9 cellular contexts compared by ENCODE assay signal in the genomic region with DNA sequence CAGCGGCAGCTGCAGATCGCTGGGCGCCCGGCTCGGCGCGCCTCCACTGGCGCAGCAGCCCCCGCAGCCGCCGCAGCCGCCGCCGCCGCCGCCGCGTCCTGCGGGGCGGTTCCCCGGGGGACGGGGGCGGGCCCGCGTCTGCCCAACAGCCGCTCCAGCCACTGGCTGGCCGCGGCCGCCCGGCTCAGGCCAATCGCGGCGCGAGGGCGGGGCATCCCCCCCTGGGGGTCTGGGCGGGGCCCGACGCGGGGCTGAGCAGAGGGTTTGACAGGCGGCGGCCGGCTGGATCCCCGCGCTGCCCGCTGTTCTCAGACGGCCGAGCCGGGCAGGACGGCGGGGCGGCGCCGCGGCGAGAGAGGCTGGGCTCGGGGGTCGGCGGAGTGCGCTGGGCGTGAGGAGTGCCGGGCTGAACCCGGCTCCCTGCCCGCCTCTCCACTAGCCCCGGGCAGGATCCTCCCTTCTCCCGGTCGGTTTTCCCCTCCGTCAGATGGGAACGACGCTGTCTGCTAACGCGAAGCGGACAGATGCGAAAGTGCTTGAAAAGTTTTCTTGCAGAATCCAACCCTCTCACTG. TPM values are rescaled to one million over a fixed set of nuclear protein-coding genes. Genes with fewer than 3 reads are reported as not detected.
DNase-seq lines count a peak whose midpoint lies in the region; ATAC-seq lines count a peak whose summit lies in the region.
"Had no signal": no experiment of that assay in that cellular context is flagged by ENCODE, and none has a peak within 500 bp of the region (broad histone marks: within the 10 kb centered on the region; RNA-seq: fewer than 3 reads in every experiment).

A gene (minus strand): TSS at position 56 of the 573 bp plus-strand sequence. CDS start 1,100 bp downstream, outside the sequence.

- intact Hi-C loops in CD4-positive, alpha-beta memory T cell (cut with micrococcal nuclease), result no loop called here

- H3K36me3 ChIP-seq in CD4-positive, alpha-beta memory T cell (ENCODE audit: insufficient read depth, low read length), result no peaks in the 10 kb centered on the region
- no peaks in the 10 kb centered on the region for H3K36me3 ChIP-seq in muscle layer of duodenum (ENCODE audit: control insufficient read depth in 1 of 2, insufficient read depth in 2 of 2, low read length in 2 of 2)

- ATAC-seq in GM19372 (IDR thresholded peaks at IDR 0.05; ENCODE audit: low read depth, unreplicated experiment), result peak; percentile 92
- peak; percentile 90 for ATAC-seq in HG03442 (IDR thresholded peaks at IDR 0.05; ENCODE audit: unreplicated experiment)
- peak; percentile 98 to 99 for ATAC-seq in stimulated activated naive B cell treated with anti-CD40 and anti-IgM and Interleukin-4, amounts not matched to agents 10 μg/mL and 1 μg/mL and 100 μg/mL, for 72 hours (replicated peaks)

- peaks cover 0 to 7% (median 0%) of the 10 kb centered on the region in 4 donors for H3K4me1 Mint-ChIP-seq in CD4-positive, alpha-beta memory T cell
- peaks cover 0 to 1% of the 10 kb centered on the region in 2 donors for H3K4me1 Mint-ChIP-seq in stimulated activated naive B cell treated with anti-CD40 and anti-IgM and Interleukin-4, amounts not matched to agents 10 μg/mL and 1 μg/mL and 100 μg/mL, for 72 hours

- POLR2A ChIA-PET in CD4-positive, alpha-beta memory T cell (lab: Charles Lee; ENCODE audit: partially characterized antibody), result no interaction called here

- H3K4me3 Mint-ChIP-seq in CD4-positive, alpha-beta memory T cell, result peak within 1 kb of the TSS; percentile 46 to 78 (median 75)
- peak within 1 kb of the TSS; percentile 67 to 76 for H3K4me3 Mint-ChIP-seq in stimulated activated naive B cell treated with anti-CD40 and anti-IgM and Interleukin-4, amounts not matched to agents 10 μg/mL and 1 μg/mL and 100 μg/mL, for 72 hours

- H3K27me3 ChIP-seq in CD4-positive, alpha-beta memory T cell (ENCODE audit: insufficient read depth, low read length), result peaks cover 17% of the 10 kb centered on the region
- peaks cover 7% of the 10 kb centered on the region for H3K27me3 ChIP-seq in muscle layer of duodenum (ENCODE audit: low read depth, low read length)

- H3K4me3 ChIP-seq in CD4-positive, alpha-beta memory T cell (ENCODE audit: low read length in 2 of 2), result no peak within 1 kb of the TSS
- H3K4me3 ChIP-seq in muscle layer of duodenum (ENCODE audit: low read depth in 1 of 2, low read length in 2 of 2), result peak within 1 kb of the TSS; percentile 66 to 75

- H3K9me3 ChIP-seq in CD4-positive, alpha-beta memory T cell (ENCODE audit: control insufficient read depth in 1 of 2, low read length in 2 of 2), result no peaks in the 10 kb centered on the region
- H3K9me3 ChIP-seq in muscle layer of duodenum (ENCODE audit: control insufficient read depth in 1 of 2, low read length in 2 of 2), result no peaks in the 10 kb centered on the region

- H3K27ac ChIP-seq in CD4-positive, alpha-beta memory T cell (ENCODE audit: low read depth, low read length), result no peak within 1 kb of the TSS
- H3K27ac ChIP-seq in muscle layer of duodenum (ENCODE audit: low read length), result no peak within 1 kb of the TSS

- peaks cover 9% of the 10 kb centered on the region for H3K4me1 ChIP-seq in CD4-positive, alpha-beta memory T cell (ENCODE audit: insufficient read depth, low read length)
- H3K4me1 ChIP-seq in muscle layer of duodenum (ENCODE audit: control insufficient read depth in 1 of 2, insufficient read depth in 2 of 2, low read length in 2 of 2), result peaks cover 5 to 17% of the 10 kb centered on the region in 2 donors

- peaks cover 2 to 16% (median 9%) of the 10 kb centered on the region in 8 donors for H3K9me3 Mint-ChIP-seq in CD4-positive, alpha-beta memory T cell
- H3K9me3 Mint-ChIP-seq in stimulated activated naive B cell treated with anti-CD40 and anti-IgM and Interleukin-4, amounts not matched to agents 10 μg/mL and 1 μg/mL and 100 μg/mL, for 72 hours, result peaks cover 13 to 14% of the 10 kb centered on the region in 2 donors

- CTCF ChIA-PET in CD4-positive, alpha-beta memory T cell (lab: Charles Lee; ENCODE audit: partially characterized antibody), result no interaction called here

- H3K27me3 Mint-ChIP-seq in CD4-positive, alpha-beta memory T cell, result peaks cover 39 to 52% of the 10 kb centered on the region in 2 donors
- peaks cover 42 to 73% of the 10 kb centered on the region in 2 donors for H3K27me3 Mint-ChIP-seq in stimulated activated naive B cell treated with anti-CD40 and anti-IgM and Interleukin-4, amounts not matched to agents 10 μg/mL and 1 μg/mL and 100 μg/mL, for 72 hours

- no peak within 1 kb of the TSS for H3K27ac Mint-ChIP-seq in CD4-positive, alpha-beta memory T cell
- no peak within 1 kb of the TSS for H3K27ac Mint-ChIP-seq in stimulated activated naive B cell treated with anti-CD40 and anti-IgM and Interleukin-4, amounts not matched to agents 10 μg/mL and 1 μg/mL and 100 μg/mL, for 72 hours

- peaks cover 0 to 5% of the 10 kb centered on the region in 2 donors for H3K36me3 Mint-ChIP-seq in CD4-positive, alpha-beta memory T cell
- peaks cover 4 to 14% of the 10 kb centered on the region in 2 donors for H3K36me3 Mint-ChIP-seq in stimulated activated naive B cell treated with anti-CD40 and anti-IgM and Interleukin-4, amounts not matched to agents 10 μg/mL and 1 μg/mL and 100 μg/mL, for 72 hours

- peak in 3 of 5 donors; percentile 2 to 13 (median 8) for DNase-seq in CD4-positive, alpha-beta memory T cell
- DNase-seq in NCI-H510A treated with DMSO at 0.1 percent for 48 hours (lab: John Stamatoyannopoulos, UW) (peak; percentile 75), fibroblast of gingiva (ENCODE audit: low read depth) (peak; percentile 91)
- DNase-seq in activated T-cell treated with anti-CD3 and anti-CD28 coated beads, Interleukin-2, amount 50 U/mL, for 1 hour, result peak; percentile 49
- DNase-seq in stimulated activated naive B cell treated with anti-CD40 and anti-IgM and Interleukin-4, amounts not matched to agents 10 μg/mL and 1 μg/mL and 100 μg/mL, for 72 hours, result peak; percentile 66

RNA-seq across cellular contexts. Expression of the gene that starts here (rescaled TPM):
- not detected for total RNA-seq in CD4-positive, alpha-beta memory T cell
- not detected for polyA plus RNA-seq in CD4-positive, alpha-beta memory T cell
- total RNA-seq: T-helper 2 cell treated with Interferon-gamma antibody and Interleukin-4, amounts not matched to agents 100 ng/mL and 5 ng/mL, for 36 hours had no signal

Comparison
In these comparisons a context has a peak if more than half of its experiments do, and no peak if none do; other contexts are left out.
1. Peak in DNase-seq in CD4-positive, alpha-beta memory T cell; RNA of the gene not detected or under 1 TPM.
2. DNase-seq: peak in every context shown above with its lines; median percentile 91 in fibroblast of gingiva; 75 in NCI-H510A treated with DMSO at 0.1 percent for 48 hours; 66 in stimulated activated naive B cell treated with anti-CD40 and anti-IgM and Interleukin-4, amounts not matched to agents 10 μg/mL and 1 μg/mL and 100 μg/mL, for 72 hours; 49 in activated T-cell treated with anti-CD3 and anti-CD28 coated beads, Interleukin-2, amount 50 U/mL, for 1 hour; 8 in CD4-positive, alpha-beta memory T cell.
3. H3K4me3 ChIP-seq: peak in muscle layer of duodenum (2 of 2); none in CD4-positive, alpha-beta memory T cell (0 of 2).
4. Peak in every context shown above with its lines, with median percentiles within 50 percentile points of each other: ATAC-seq.